ENCODE assay signal across 1 cellular context in genomic region chr5:133933169-133933509, GRCh38.
TF ChIP-seq lines count a peak whose summit lies in the region.

No MANE protein-coding gene starts in this region.

TF ChIP-seq in IMR-90, 13 proteins besides CTCF, POLR2A, EP300 and RAD21 (continued from another document):
- TF ChIP-seq ELK1 (IDR thresholded peaks at IDR 0.05; ENCODE audit: borderline replicate concordance, low read depth, low read length) (no peak), FOS (IDR thresholded peaks at IDR 0.05; ENCODE audit: low read depth, low read length) (no peak), MXI1 (IDR thresholded peaks at IDR 0.05; ENCODE audit: borderline replicate concordance, low read depth, low read length) (no peak), CEBPB (IDR thresholded peaks at IDR 0.05; ENCODE audit: low read depth, low read length) (no peak), CHD1 (IDR thresholded peaks at IDR 0.05; ENCODE audit: low read depth, low read length) (no peak)
